13 cellular contexts compared by ENCODE assay signal in the genomic region with DNA sequence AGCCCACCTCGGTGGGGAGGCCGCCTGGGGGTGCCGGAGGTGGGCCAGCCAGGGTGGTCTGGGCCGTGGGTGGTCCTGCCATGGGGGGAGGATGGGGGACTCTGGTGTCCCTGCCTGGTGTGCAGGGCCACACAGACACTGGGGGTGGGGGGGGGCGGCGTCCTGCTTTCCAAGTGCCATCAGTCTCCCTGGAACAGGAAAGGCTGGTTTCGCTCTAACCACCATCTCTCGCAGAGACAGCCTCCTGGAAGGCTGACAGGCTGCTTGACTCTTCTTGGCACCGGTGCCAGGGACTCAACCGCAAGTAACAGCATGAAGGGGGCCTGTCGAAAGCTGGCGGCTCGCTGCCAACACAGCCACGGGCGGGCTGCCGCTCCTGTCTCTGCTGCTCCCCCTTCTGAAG. TPM values are rescaled to one million over a fixed set of nuclear protein-coding genes. Genes with fewer than 3 reads are reported as not detected.
DNase-seq lines count a peak whose midpoint lies in the region; ATAC-seq, FAIRE-seq and TF ChIP-seq lines count a peak whose summit lies in the region.
"Had no signal": no experiment of that assay in that cellular context is flagged by ENCODE, and none has a peak within 500 bp of the region (broad histone marks: within the 10 kb centered on the region; RNA-seq: fewer than 3 reads in every experiment).

No MANE protein-coding gene starts in this region.

- H3K36me3 ChIP-seq in keratinocyte (ENCODE audit: control insufficient read depth in 2 of 2, extremely low read depth in 1 of 2, insufficient read depth in 2 of 2, low read length in 2 of 2) (no peaks in the 10 kb centered on the region), transverse colon (no peaks in the 10 kb centered on the region)

- no peak overlapping the region for H3K27ac Mint-ChIP-seq in activated T-helper 1 cell treated with anti-CD3 and anti-CD28 coated beads, Interleukin-12 subunit alpha, Interleukin-12 subunit beta, Interleukin-2, Interleukin-4 antibody, amounts not matched to agents 30 ng/mL and 10 ng/mL and 1 ng/mL, durations not matched to agents 14 hours and 24 hours and 36 hours
- H3K27ac Mint-ChIP-seq: activated CD8-positive, alpha-beta T cell treated with anti-CD3 and anti-CD28 coated beads for 36 hours; mesothelial cell of epicardium had no signal

- peaks cover 4% of the 10 kb centered on the region for H3K27me3 Mint-ChIP-seq in activated T-helper 1 cell treated with anti-CD3 and anti-CD28 coated beads, Interleukin-12 subunit alpha, Interleukin-12 subunit beta, Interleukin-2, Interleukin-4 antibody, amounts not matched to agents 30 ng/mL and 10 ng/mL and 1 ng/mL, durations not matched to agents 14 hours and 24 hours and 36 hours (ENCODE audit: insufficient read depth)
- H3K27me3 Mint-ChIP-seq: activated CD8-positive, alpha-beta T cell treated with anti-CD3 and anti-CD28 coated beads for 36 hours had no signal

- no peaks in the 10 kb centered on the region for H4K20me1 ChIP-seq in keratinocyte (ENCODE audit: control insufficient read depth, extremely low read depth, insufficient read depth, low read length)

- H3K9me3 ChIP-seq in keratinocyte (ENCODE audit: control insufficient read depth, low read depth, low read length), result no peaks in the 10 kb centered on the region
- H3K9me3 ChIP-seq in transverse colon, result no peaks in the 10 kb centered on the region

- peaks cover 6% of the 10 kb centered on the region for H3K36me3 Mint-ChIP-seq in activated T-helper 1 cell treated with anti-CD3 and anti-CD28 coated beads, Interleukin-12 subunit alpha, Interleukin-12 subunit beta, Interleukin-2, Interleukin-4 antibody, amounts not matched to agents 30 ng/mL and 10 ng/mL and 1 ng/mL, durations not matched to agents 14 hours and 24 hours and 36 hours (ENCODE audit: low read depth)
- H3K36me3 Mint-ChIP-seq: activated naive CD8-positive, alpha-beta T cell treated with anti-CD3 and anti-CD28 coated beads, Interleukin-2, amount 10 ng/mL, durations not matched to agents 7 days and 5 days had no signal

- no peak overlapping the region for H3K9ac ChIP-seq in keratinocyte (ENCODE audit: control insufficient read depth, extremely low read depth, insufficient read depth, low read length)

- H2AFZ ChIP-seq in keratinocyte (ENCODE audit: control insufficient read depth, low read length), result no peak overlapping the region

- H3K27ac ChIP-seq in keratinocyte (ENCODE audit: control insufficient read depth, insufficient read depth, low read length) (no peak overlapping the region), transverse colon (peak overlapping the region in 3 of 4 donors; percentile 20 to 59 (median 32))

- peaks cover 8% of the 10 kb centered on the region for H3K9me3 Mint-ChIP-seq in activated T-helper 1 cell treated with anti-CD3 and anti-CD28 coated beads, Interleukin-12 subunit alpha, Interleukin-12 subunit beta, Interleukin-2, Interleukin-4 antibody, amounts not matched to agents 30 ng/mL and 10 ng/mL and 1 ng/mL, durations not matched to agents 14 hours and 24 hours and 36 hours

- no peak overlapping the region for H3K4me3 Mint-ChIP-seq in activated T-helper 1 cell treated with anti-CD3 and anti-CD28 coated beads, Interleukin-12 subunit alpha, Interleukin-12 subunit beta, Interleukin-2, Interleukin-4 antibody, amounts not matched to agents 30 ng/mL and 10 ng/mL and 1 ng/mL, durations not matched to agents 14 hours and 24 hours and 36 hours
- H3K4me3 Mint-ChIP-seq: activated CD8-positive, alpha-beta T cell treated with anti-CD3 and anti-CD28 coated beads for 36 hours; activated naive CD8-positive, alpha-beta T cell treated with anti-CD3 and anti-CD28 coated beads, Interleukin-2, amount 10 ng/mL, durations not matched to agents 7 days and 5 days; mesothelial cell of epicardium had no signal

- H3K4me2 ChIP-seq in keratinocyte (ENCODE audit: control insufficient read depth, extremely low read depth, insufficient read depth, low read depth, low read length), result peak overlapping the region; percentile 3

- H3K4me1 ChIP-seq in keratinocyte (ENCODE audit: control insufficient read depth, extremely low read depth, insufficient read depth, low read length) (peaks cover 6% of the 10 kb centered on the region), transverse colon (peaks cover 0 to 8% (median 3%) of the 10 kb centered on the region in 4 donors)

- TF ChIP-seq POLR2A in transverse colon (IDR thresholded peaks at IDR 0.05), result no peak

- no peak overlapping the region for H3K4me3 ChIP-seq in keratinocyte (ENCODE audit: control insufficient read depth in 2 of 3, extremely low read depth in 1 of 3, insufficient read depth in 2 of 3, low read depth in 1 of 3, low read length in 3 of 3)
- H3K4me3 ChIP-seq in transverse colon, result no peak overlapping the region

- TF ChIP-seq CTCF in keratinocyte (optimal IDR thresholded peaks at IDR 0.05 in 1 of 3, IDR thresholded peaks at IDR 0.05 in 1 of 3, conservative IDR thresholded peaks at IDR 0.05 in 1 of 3; ENCODE audit: extremely low read depth in 1 of 3, insufficient read depth in 2 of 3, low read length in 3 of 3), result no peak
- TF ChIP-seq CTCF in transverse colon (IDR thresholded peaks at IDR 0.05), result no peak

- 43% methylated on average over 16 of the region's 16 CpGs; no CpG with 5 or more reads in 1 of the 2 donors for WGBS in transverse colon (ENCODE audit: low coverage in 1 of 2), 2 donors

- no peaks in the 10 kb centered on the region for H3K9me1 ChIP-seq in keratinocyte (ENCODE audit: control insufficient read depth, extremely low read depth, insufficient read depth, low read length)

- ATAC-seq in GM18517 (IDR thresholded peaks at IDR 0.05; ENCODE audit: unreplicated experiment), result no peak
- ATAC-seq: activated CD8-positive, alpha-beta T cell treated with anti-CD3 and anti-CD28 coated beads for 36 hours had no signal

- DNase-seq in HPDE6-E6E7 (ENCODE audit: extremely low spot score), result peak; percentile 63
- DNase-seq in anterior cingulate cortex (lab: John Stamatoyannopoulos, UW), result peak in 37 of 58 donors; percentile 11 to 69 (median 40)
- DNase-seq in keratinocyte (ENCODE audit: low read depth, low spot score), result no peak
- peak; percentile 43 for DNase-seq in transverse colon
- DNase-seq in urothelium cell line (ENCODE audit: low spot score), result no peak
- DNase-seq in activated T-helper 1 cell treated with anti-CD3 and anti-CD28 coated beads, Interleukin-12 subunit alpha, Interleukin-12 subunit beta, Interleukin-2, Interleukin-4 antibody, amounts not matched to agents 30 ng/mL and 10 ng/mL and 1 ng/mL, durations not matched to agents 14 hours and 24 hours and 36 hours (ENCODE audit: low spot score), result no peak
- DNase-seq: activated CD8-positive, alpha-beta T cell treated with anti-CD3 and anti-CD28 coated beads for 36 hours; activated naive CD8-positive, alpha-beta T cell treated with anti-CD3 and anti-CD28 coated beads, Interleukin-2, amount 10 ng/mL, durations not matched to agents 7 days and 5 days; effector CD8-positive, alpha-beta T cell; NCI-H1436 had no signal

- no peak for TF ChIP-seq EP300 in transverse colon (IDR thresholded peaks at IDR 0.05; ENCODE audit: low read depth)

- peaks cover 8% of the 10 kb centered on the region for H3K27me3 ChIP-seq in keratinocyte (ENCODE audit: control insufficient read depth, extremely low read depth, insufficient read depth, low read length)
- no peaks in the 10 kb centered on the region for H3K27me3 ChIP-seq in transverse colon

- intact Hi-C loops in transverse colon (cut with DNase I; ENCODE audit: low total_unique reads), result no loop called here
- intact Hi-C loops in activated T-helper 1 cell treated with anti-CD3 and anti-CD28 coated beads, Interleukin-12 subunit alpha, Interleukin-12 subunit beta, Interleukin-2, Interleukin-4 antibody, amounts not matched to agents 30 ng/mL and 10 ng/mL and 1 ng/mL, durations not matched to agents 14 hours and 24 hours and 36 hours (cut with micrococcal nuclease), result no loop called here

- peaks cover 9% of the 10 kb centered on the region for H3K4me1 Mint-ChIP-seq in activated T-helper 1 cell treated with anti-CD3 and anti-CD28 coated beads, Interleukin-12 subunit alpha, Interleukin-12 subunit beta, Interleukin-2, Interleukin-4 antibody, amounts not matched to agents 30 ng/mL and 10 ng/mL and 1 ng/mL, durations not matched to agents 14 hours and 24 hours and 36 hours (ENCODE audit: low read depth)

- FAIRE-seq in keratinocyte (lab: Jason Lieb, UNC) (peak; percentile 46), urothelium cell line (lab: Jason Lieb, UNC) (no peak)

- H3K79me2 ChIP-seq in keratinocyte (ENCODE audit: control insufficient read depth, insufficient read depth, low read length), result no peaks in the 10 kb centered on the region

- dilution Hi-C loops in keratinocyte (cut with MboI; ENCODE audit: extremely low pct_ligation_motif_present, low sequenced_read_pairs), result no loop called here

- in situ Hi-C loops in transverse colon (cut with MboI; ENCODE audit: low pct_ligation_motif_present in 1 of 4, low pct_unique_long_range_greater_than_20kb in 1 of 4, low sequenced_read_pairs in 3 of 4), result loop anchor here in 2 of 4 donors (25.0 kb wide), 1 partner anchor 1064 kb away; no protein-coding TSS in a partner anchor

RNA-seq across cellular contexts. Expression of gene RGMA, which starts 40.3 kb away (rescaled TPM):
- polyA plus RNA-seq in keratinocyte, result 0.18 to 0.32 TPM (median 0.22 TPM) in 3 replicates
- polyA plus RNA-seq in keratinocyte (2011; ENCODE audit: low read depth), result 0.24 TPM
- polyA plus RNA-seq in keratinocyte (2011; cell fraction: cytosol; rRNA removed), result 0.17 and 0.30 TPM in 2 replicates
- polyA plus RNA-seq in keratinocyte (2011; cell fraction: nucleus; rRNA removed), result 0.25 and 0.91 TPM in 2 replicates
- polyA plus RNA-seq in keratinocyte (2012; ENCODE audit: low replicate concordance), result 0.54 and 3.3 TPM in 2 replicates
- polyA minus RNA-seq in keratinocyte, result 0.13 to 1.0 TPM (median 0.83 TPM) in 3 replicates
- 0.96 TPM for polyA minus RNA-seq in keratinocyte (2011; cell fraction: cytosol; rRNA and poly(A)+ RNA removed)
- polyA minus RNA-seq in keratinocyte (2011; cell fraction: nucleus; rRNA and poly(A)+ RNA removed), result 0.63 TPM in 1 of 2 replicates, not detected in the other
- total RNA-seq in transverse colon, result 10 to 100 TPM in 2 of 4 donors, 1 to 10 TPM in 2; 8.6 to 53.3 (median 20.6) TPM
- total RNA-seq in activated T-helper 1 cell treated with anti-CD3 and anti-CD28 coated beads, Interleukin-12 subunit alpha, Interleukin-12 subunit beta, Interleukin-2, Interleukin-4 antibody, amounts not matched to agents 30 ng/mL and 10 ng/mL and 1 ng/mL, durations not matched to agents 14 hours and 24 hours and 36 hours, result 0.34 and 0.54 TPM in 2 replicates
- total RNA-seq: activated CD8-positive, alpha-beta T cell treated with anti-CD3 and anti-CD28 coated beads for 36 hours; T-helper 2 cell treated with Interferon-gamma antibody and Interleukin-4, amounts not matched to agents 100 ng/mL and 5 ng/mL, for 36 hours had no signal

Comparison
In these comparisons a context has a peak if more than half of its experiments do, and no peak if none do; other contexts are left out.
1. DNase-seq: peak in HPDE6-E6E7 (single experiment), anterior cingulate cortex (37 of 58) and transverse colon (single experiment); none in keratinocyte (single experiment), urothelium cell line (single experiment) and activated T-helper 1 cell treated with anti-CD3 and anti-CD28 coated beads, Interleukin-12 subunit alpha, Interleukin-12 subunit beta, Interleukin-2, Interleukin-4 antibody, amounts not matched to agents 30 ng/mL and 10 ng/mL and 1 ng/mL, durations not matched to agents 14 hours and 24 hours and 36 hours (single experiment).